ENCODE assay signal across 11 cellular contexts in the genomic region with DNA sequence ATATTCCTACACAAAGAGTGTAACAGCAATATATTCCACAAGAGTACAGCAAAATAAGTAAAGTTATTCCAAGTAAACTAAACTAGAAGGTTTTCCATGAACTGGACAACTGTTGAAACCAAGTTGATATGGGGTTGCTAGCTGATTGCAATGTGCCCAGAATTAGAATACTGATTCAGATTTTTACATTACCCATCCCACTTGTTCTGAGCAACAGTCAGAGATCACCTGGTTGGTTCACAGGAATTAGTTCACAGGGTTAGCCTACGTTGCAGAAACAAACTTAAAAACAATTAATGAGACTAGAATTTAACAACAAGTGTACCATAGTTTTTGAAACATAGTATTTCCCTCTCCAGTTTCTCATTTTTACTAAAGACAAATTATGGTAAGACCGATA. TPM values are rescaled to one million over a fixed set of nuclear protein-coding genes. Genes with fewer than 3 reads are reported as not detected.
"Had no signal": no experiment of that assay in that cellular context is flagged by ENCODE, and none has a peak within 500 bp of the region (broad histone marks: within the 10 kb centered on the region; RNA-seq: fewer than 3 reads in every experiment).

No MANE protein-coding gene starts in this region.

- FAIRE-seq: H1, H54 had no signal

- H3K9ac ChIP-seq: GM23248 had no signal

- H2AFZ ChIP-seq: GM23248, GM23338 had no signal

- ATAC-seq: GM23338, HCT116 had no signal

- H3K27ac Mint-ChIP-seq: GM23338, H9, HFFc6 had no signal

- H3K4me2 ChIP-seq: GM23338 had no signal

- H3K4me3 Mint-ChIP-seq: GM23338, H9, HFFc6 had no signal

- H3K36me3 ChIP-seq: HAP-1 had no signal

- H3K27ac ChIP-seq: GM23248 had no signal

- H3K4me3 ChIP-seq: GM23248, GM23338, HAP-1 had no signal

- H3K9me3 ChIP-seq: HAP-1 had no signal

- H3K9me3 Mint-ChIP-seq: HFFc6 had no signal

- DNase-seq: GM23248, GOT3, H7, H9, HCEC 1CT, HFFc6 had no signal

RNA-seq across cellular contexts. Expression of gene PLN, which starts 54.2 kb away (rescaled TPM):
- total RNA-seq: GM23248, GM23338, H1, H7, H9, HFFc6 had no signal
- polyA plus RNA-seq: GM23248, H1 had no signal
